In the genomic region with DNA sequence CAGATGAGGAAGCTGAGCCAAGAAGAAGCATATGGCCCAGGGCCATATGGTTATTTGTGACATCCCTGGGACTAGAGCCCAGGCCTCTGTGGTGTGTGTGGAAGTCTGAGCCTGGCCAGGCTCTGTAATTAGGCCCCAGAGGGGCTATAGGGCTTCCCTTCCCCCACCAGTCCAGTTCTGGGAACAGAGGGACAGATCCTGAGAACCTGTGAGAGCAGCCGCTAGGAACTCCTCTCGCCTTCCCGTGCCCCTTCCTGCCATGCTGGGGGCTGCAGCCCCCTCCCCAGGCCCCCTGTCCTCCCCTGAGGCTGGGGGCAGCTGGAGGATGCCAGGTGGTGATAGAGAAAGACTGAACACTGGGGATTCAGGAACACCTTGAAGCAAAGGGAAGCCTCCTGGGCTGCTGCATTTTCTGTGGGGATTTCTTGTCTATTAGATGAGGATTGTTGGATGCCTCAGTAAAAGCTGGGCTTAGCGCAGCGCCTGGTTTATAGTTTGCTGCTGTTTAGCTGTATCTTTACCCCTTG, we compare ENCODE assay signal across 9 cellular contexts. TPM values are rescaled to one million over a fixed set of nuclear protein-coding genes. Genes with fewer than 3 reads are reported as not detected.
DNase-seq lines count a peak whose midpoint lies in the region; ATAC-seq and TF ChIP-seq lines count a peak whose summit lies in the region.
"Had no signal": no experiment of that assay in that cellular context is flagged by ENCODE, and none has a peak within 500 bp of the region (broad histone marks: within the 10 kb centered on the region; RNA-seq: fewer than 3 reads in every experiment).

No MANE protein-coding gene starts in this region.

- no peak for TF ChIP-seq CTCF in SK-N-SH (IDR thresholded peaks at IDR 0.05)
- no peak for TF ChIP-seq CTCF in heart left ventricle (IDR thresholded peaks at IDR 0.05)
- TF ChIP-seq CTCF in prostate gland (IDR thresholded peaks at IDR 0.05) = no peak

- H3K27me3 ChIP-seq in SK-N-SH (ENCODE audit: insufficient read depth) (no peaks in the 10 kb centered on the region), heart left ventricle (no peaks in the 10 kb centered on the region), prostate gland (replicated peaks; ENCODE audit: insufficient read depth) (no peaks in the 10 kb centered on the region)

- POLR2A ChIA-PET in SK-N-SH (lab: Yijun Ruan, JAX) = no interaction called here

- no peak overlapping the region for H2AFZ ChIP-seq in SK-N-SH (ENCODE audit: low read depth)

- H3K27ac ChIP-seq in SK-N-SH (ENCODE audit: low read depth in 2 of 2, low read length in 1 of 2) = peak overlapping the region in 1 of 2 experiments; percentile 62; a peak in 2 of 4 replicates
- peak overlapping the region; percentile 80 to 97 (median 94) for H3K27ac ChIP-seq in heart left ventricle
- peak overlapping the region; percentile 21 to 56 for H3K27ac ChIP-seq in prostate gland

- H3F3A ChIP-seq in SK-N-SH (replicated peaks; ENCODE audit: insufficient read depth) = no peaks in the 10 kb centered on the region

- 85% methylated on average over 2 of the region's 5 CpGs for WGBS in SK-N-SH (ENCODE audit: low lambda C conversion rate)
- 55 to 69% (median 57%) methylated on average over 5 of the region's 5 CpGs for WGBS in heart left ventricle, 4 donors
- WGBS in prostate gland = 83% methylated on average over 5 of the region's 5 CpGs

- CTCF ChIA-PET in SK-N-SH (lab: Yijun Ruan, JAX) = interaction anchor here (1.6 kb wide), 1 partner anchor 9 kb away, joined by 4 read pairs; no protein-coding TSS in a partner anchor

- intact Hi-C loops in heart left ventricle (cut with DNase I) (loop anchor here in 2 of 10 donors (2.0 to 10.0 kb wide), 2 partner anchors 53 to 59 kb away; no protein-coding TSS in a partner anchor), prostate gland (cut with DNase I) (no loop called here)

- ATAC-seq in heart left ventricle = peak; percentile 65 to 81 (median 73)
- no peak for ATAC-seq in GM19397 (IDR thresholded peaks at IDR 0.05; ENCODE audit: unreplicated experiment)
- no peak for ATAC-seq in activated naive CD8-positive, alpha-beta T cell treated with anti-CD3 and anti-CD28 coated beads, Interleukin-2, amount 50 U/mL, for 24 hours
- ATAC-seq in GM21381 (IDR thresholded peaks at IDR 0.05; ENCODE audit: unreplicated experiment) = no peak

- no peak overlapping the region for H3K9ac ChIP-seq in SK-N-SH

- H3K4me3 Mint-ChIP-seq in activated naive CD8-positive, alpha-beta T cell treated with anti-CD3 and anti-CD28 coated beads, Interleukin-2, amount 50 U/mL, for 24 hours = no peak overlapping the region

- no peak; the same call in 1 of the 2 replicates for TF ChIP-seq RAD21 in SK-N-SH (IDR thresholded peaks at IDR 0.05; ENCODE audit: low read length)

- peaks cover 6% of the 10 kb centered on the region for H3K9me3 Mint-ChIP-seq in activated naive CD8-positive, alpha-beta T cell treated with anti-CD3 and anti-CD28 coated beads, Interleukin-2, amount 50 U/mL, for 24 hours

- peaks cover 25% of the 10 kb centered on the region for H3K36me3 Mint-ChIP-seq in activated naive CD8-positive, alpha-beta T cell treated with anti-CD3 and anti-CD28 coated beads, Interleukin-2, amount 50 U/mL, for 24 hours (ENCODE audit: low read depth)

- H3K36me3 ChIP-seq in SK-N-SH (replicated peaks in 1 of 2; ENCODE audit: control insufficient read depth in 1 of 2, insufficient read depth in 2 of 2, low read length in 1 of 2) = peaks cover 0 to 3% of the 10 kb centered on the region in 2 experiments
- peaks cover 0 to 25% (median 13%) of the 10 kb centered on the region in 9 donors for H3K36me3 ChIP-seq in heart left ventricle
- H3K36me3 ChIP-seq in prostate gland = no peaks in the 10 kb centered on the region

- H3K27ac Mint-ChIP-seq in activated naive CD8-positive, alpha-beta T cell treated with anti-CD3 and anti-CD28 coated beads, Interleukin-2, amount 50 U/mL, for 24 hours = no peak overlapping the region

- H4K20me1 ChIP-seq in SK-N-SH (ENCODE audit: insufficient read depth) = no peaks in the 10 kb centered on the region

- peak in 1 of 2 experiments; percentile 66; a peak in 2 of 4 replicates for TF ChIP-seq EP300 in SK-N-SH (IDR thresholded peaks at IDR 0.05; ENCODE audit: borderline replicate concordance in 1 of 2, low read depth in 1 of 2, low read length in 1 of 2)

- H3K4me3 ChIP-seq in SK-N-SH (ENCODE audit: low read depth in 2 of 2, low read length in 1 of 2) = no peak overlapping the region
- H3K4me3 ChIP-seq in heart left ventricle = no peak overlapping the region
- no peak overlapping the region for H3K4me3 ChIP-seq in prostate gland

- H3K4me1 Mint-ChIP-seq in activated naive CD8-positive, alpha-beta T cell treated with anti-CD3 and anti-CD28 coated beads, Interleukin-2, amount 50 U/mL, for 24 hours = no peaks in the 10 kb centered on the region

- H3K27me3 Mint-ChIP-seq in activated naive CD8-positive, alpha-beta T cell treated with anti-CD3 and anti-CD28 coated beads, Interleukin-2, amount 50 U/mL, for 24 hours = no peaks in the 10 kb centered on the region

- H3K9me2 ChIP-seq in SK-N-SH = no peaks in the 10 kb centered on the region

- H3K4me1 ChIP-seq in SK-N-SH (ENCODE audit: control insufficient read depth in 1 of 2, insufficient read depth in 2 of 2, low read depth in 1 of 2, low read length in 1 of 2) (peaks cover 0 to 25% of the 10 kb centered on the region in 2 experiments; a peak in 1 of 4 replicates), heart left ventricle (peaks cover 0 to 53% (median 33%) of the 10 kb centered on the region in 12 donors), prostate gland (replicated peaks) (peaks cover 10% of the 10 kb centered on the region)

- no peaks in the 10 kb centered on the region for H3K9me3 ChIP-seq in SK-N-SH
- peaks cover 0 to 17% (median 0%) of the 10 kb centered on the region in 12 donors for H3K9me3 ChIP-seq in heart left ventricle
- no peaks in the 10 kb centered on the region for H3K9me3 ChIP-seq in prostate gland

- no peak overlapping the region for H3K4me2 ChIP-seq in SK-N-SH

- peak; percentile 96 for DNase-seq in DMS 273 (lab: John Stamatoyannopoulos, UW; ENCODE audit: unreplicated experiment)
- DNase-seq in SK-N-SH = peak; percentile 84
- DNase-seq in heart left ventricle = peak; percentile 62 to 79 (median 65)
- no peak for DNase-seq in prostate gland (ENCODE audit: low spot score)
- DNase-seq in stimulated activated CD4-positive, alpha-beta T cell treated with anti-CD3 and anti-CD28 coated beads, Interleukin-4, amount 100 ng/mL, for 4 hours = no peak
- DNase-seq in activated naive CD8-positive, alpha-beta T cell treated with anti-CD3 and anti-CD28 coated beads, Interleukin-2, amount 50 U/mL, for 24 hours = no peak
- DNase-seq: NCI-H510A treated with DMSO at 0.1 percent for 48 hours had no signal

- TF ChIP-seq POLR2A in heart left ventricle (IDR thresholded peaks at IDR 0.05) (no peak), prostate gland (IDR thresholded peaks at IDR 0.05) (no peak)

- H3K79me2 ChIP-seq in SK-N-SH (ENCODE audit: insufficient read depth) = no peaks in the 10 kb centered on the region

TF ChIP-seq in SK-N-SH, 30 proteins besides CTCF, POLR2A, EP300 and RAD21:
- TF ChIP-seq FOXJ3 (CRISPR knock-in tag; IDR thresholded peaks at IDR 0.05) (no peak), NRF1 (IDR thresholded peaks at IDR 0.05; ENCODE audit: low read depth, low read length) (no peak), CHD2 (IDR thresholded peaks at IDR 0.05; ENCODE audit: low read length, partially characterized antibody) (peak; percentile 61), FOSL2 (IDR thresholded peaks at IDR 0.05; ENCODE audit: borderline replicate concordance, low read depth) (no peak), NFIC (IDR thresholded peaks at IDR 0.05; ENCODE audit: borderline replicate concordance) (no peak)
TF ChIP-seq in SK-N-SH: peak in this region for 1.

RNA-seq across cellular contexts. Expression of a gene that starts 33.3 kb away (rescaled TPM):
- polyA plus RNA-seq in SK-N-SH (2012; rRNA removed) = 11.8 and 12.1 TPM in 2 replicates
- 6.6 and 8.3 TPM in 2 replicates for polyA plus RNA-seq in SK-N-SH (2012; cell fraction: cytosol; rRNA removed)
- polyA plus RNA-seq in SK-N-SH (2012; cell fraction: nucleus; rRNA removed) = 34.6 and 42.3 TPM in 2 replicates
- 100 to 1,000 TPM; 141 to 915 (median 310) TPM for total RNA-seq in heart left ventricle
- 100 to 1,000 TPM; 193 to 243 TPM for polyA plus RNA-seq in heart left ventricle
- total RNA-seq in prostate gland = 10 to 100 TPM; 61.8 to 66.1 TPM

Comparison
In these comparisons a context has a peak if more than half of its experiments do, and no peak if none do; other contexts are left out.
1. DNase-seq: peak in DMS 273 (single experiment), SK-N-SH (single experiment) and heart left ventricle (5 of 5); none in prostate gland (single experiment), stimulated activated CD4-positive, alpha-beta T cell treated with anti-CD3 and anti-CD28 coated beads, Interleukin-4, amount 100 ng/mL, for 4 hours (0 of 2) and activated naive CD8-positive, alpha-beta T cell treated with anti-CD3 and anti-CD28 coated beads, Interleukin-2, amount 50 U/mL, for 24 hours (single experiment).
2. ATAC-seq: peak in heart left ventricle (4 of 4); none in GM19397 (single experiment), activated naive CD8-positive, alpha-beta T cell treated with anti-CD3 and anti-CD28 coated beads, Interleukin-2, amount 50 U/mL, for 24 hours (single experiment) and GM21381 (single experiment).